ENCODE assay signal across 8 cellular contexts in the genomic region with DNA sequence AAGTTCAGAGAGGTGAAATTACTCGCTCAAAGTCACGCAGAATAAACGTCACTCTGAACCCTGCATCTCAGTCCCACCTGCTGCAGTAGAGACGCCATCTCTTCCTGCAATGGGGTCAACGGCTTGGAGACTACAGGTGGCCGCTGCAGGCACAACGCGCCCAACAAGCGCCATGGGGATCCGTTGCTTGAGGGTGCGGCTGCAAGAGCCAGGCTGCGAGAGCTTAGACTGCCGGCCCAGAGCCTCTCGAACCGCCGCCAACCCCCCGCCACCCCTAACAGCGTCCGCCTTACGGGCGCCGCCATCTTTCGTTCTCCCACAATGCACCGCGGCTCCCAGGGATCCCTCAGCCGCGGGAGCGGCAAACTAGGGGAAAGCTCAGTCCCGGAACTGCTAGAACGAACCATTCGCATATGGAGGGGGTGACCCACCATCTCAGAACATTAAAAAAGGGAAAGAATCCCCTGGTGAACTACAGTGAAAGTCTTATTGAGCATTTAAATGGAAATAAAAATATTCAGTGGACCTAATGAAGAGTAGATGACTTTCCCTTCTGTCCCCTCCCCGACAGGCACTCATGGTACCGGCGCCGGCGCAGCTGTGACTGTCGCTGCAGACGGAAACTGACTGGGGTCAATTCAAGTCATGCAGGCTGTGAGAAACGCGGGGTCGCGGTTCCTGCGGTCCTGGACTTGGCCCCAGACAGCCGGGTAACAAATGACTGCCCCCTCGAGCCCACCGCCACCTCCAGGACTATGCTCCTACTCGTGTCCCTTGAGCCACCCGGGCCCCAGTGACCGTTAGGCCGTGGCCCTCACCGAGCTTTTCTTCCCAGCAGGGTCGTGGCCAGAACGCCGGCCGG. TPM values are rescaled to one million over a fixed set of nuclear protein-coding genes. Genes with fewer than 3 reads are reported as not detected.
A peak's percentile ranks its signal among the peaks of the same experiment; 100 is the strongest.
DNase-seq lines count a peak whose midpoint lies in the region; ATAC-seq, FAIRE-seq and TF ChIP-seq lines count a peak whose summit lies in the region.

Gene MRPL46 (minus strand): TSS at position 316 of the 862 bp plus-strand sequence. CDS start 11 bp downstream, at position 305.
Gene MRPS11 (plus strand): TSS at position 636 of the 862 bp plus-strand sequence. CDS start 10 bp downstream, at position 646.

- H3K9me3 Mint-ChIP-seq in natural killer cell treated with Interleukin-12 subunit alpha and Interleukin-12 subunit beta and Interleukin-15 and Interleukin-18, amount 100 ng/mL, for 72 hours = no peaks in the 10 kb centered on the region

- H3K36me3 Mint-ChIP-seq in natural killer cell treated with Interleukin-12 subunit alpha and Interleukin-12 subunit beta and Interleukin-15 and Interleukin-18, amount 100 ng/mL, for 72 hours = peaks cover 33% of the 10 kb centered on the region

- TF ChIP-seq POLR2A in H54 (IDR thresholded peaks at IDR 0.05; ENCODE audit: low read depth, low read length) (peak; percentile 80), Raji (IDR thresholded peaks at IDR 0.05; ENCODE audit: insufficient read depth, low read depth, low read length) (peak; percentile 78)

- H3K4me3 Mint-ChIP-seq in natural killer cell treated with Interleukin-12 subunit alpha and Interleukin-12 subunit beta and Interleukin-15 and Interleukin-18, amount 100 ng/mL, for 72 hours = no peak within 1 kb of the TSS

- peaks cover 26 to 37% of the 10 kb centered on the region in 2 donors for H3K4me1 Mint-ChIP-seq in natural killer cell treated with Interleukin-12 subunit alpha and Interleukin-12 subunit beta and Interleukin-15 and Interleukin-18, amount 100 ng/mL, for 72 hours (ENCODE audit: low read depth in 2 of 2)

- ATAC-seq in natural killer cell treated with Interleukin-12 subunit alpha and Interleukin-12 subunit beta and Interleukin-15 and Interleukin-18, amount 100 ng/mL, for 72 hours = peak; percentile 91 to 95
- peak; percentile 92 for ATAC-seq in stimulated activated naive CD8-positive, alpha-beta T cell treated with anti-CD3 and anti-CD28 coated beads, Interleukin-15, Interleukin-2, amounts not matched to agents 100 U/mL and 50 U/mL, for 24 hours

- H3K27ac Mint-ChIP-seq in natural killer cell treated with Interleukin-12 subunit alpha and Interleukin-12 subunit beta and Interleukin-15 and Interleukin-18, amount 100 ng/mL, for 72 hours = peak within 1 kb of the TSS; percentile 92 to 93

- peak; percentile 94 for DNase-seq in ELF-1 (ENCODE audit: low read depth, low spot score)
- peak; percentile 61 for DNase-seq in H54 (ENCODE audit: insufficient read length, low spot score)
- DNase-seq in LoVo (ENCODE audit: low spot score) = peak; percentile 94
- DNase-seq in activated T-helper 9 cell treated with anti-CD3 and anti-CD28 coated beads, Interleukin-2, amount 50 U/mL, for 16 hours (ENCODE audit: low read depth) = peak; percentile 82
- peak; percentile 88 for DNase-seq in fibroblast of pulmonary artery (ENCODE audit: low read depth)
- peak; percentile 90 for DNase-seq in natural killer cell treated with Interleukin-12 subunit alpha and Interleukin-12 subunit beta and Interleukin-15 and Interleukin-18, amount 100 ng/mL, for 72 hours (ENCODE audit: low spot score)
- DNase-seq in stimulated activated naive CD8-positive, alpha-beta T cell treated with anti-CD3 and anti-CD28 coated beads, Interleukin-15, Interleukin-2, amounts not matched to agents 100 U/mL and 50 U/mL, for 24 hours = peak; percentile 93

- peak within 1 kb of the TSS; percentile 83 for H3K4me3 ChIP-seq in fibroblast of pulmonary artery (replicated peaks; ENCODE audit: low read depth, low read length)

- H3K27me3 Mint-ChIP-seq in natural killer cell treated with Interleukin-12 subunit alpha and Interleukin-12 subunit beta and Interleukin-15 and Interleukin-18, amount 100 ng/mL, for 72 hours = no peaks in the 10 kb centered on the region

- TF ChIP-seq CTCF in fibroblast of pulmonary artery (IDR thresholded peaks at IDR 0.05; ENCODE audit: low read length, missing control alignments) = no peak

- no peak for FAIRE-seq in H54 (lab: Jason Lieb, UNC)

RNA-seq across cellular contexts. Expression of gene MRPL46, which starts in this region (rescaled TPM):
- 10 to 100 TPM; 32.0 to 40.4 TPM for total RNA-seq in natural killer cell treated with Interleukin-12 subunit alpha and Interleukin-12 subunit beta and Interleukin-15 and Interleukin-18, amount 100 ng/mL, for 72 hours

RNA-seq across cellular contexts. Expression of gene MRPS11, which starts in this region (rescaled TPM):
- 10 to 100 TPM; 58.1 to 69.0 TPM for total RNA-seq in natural killer cell treated with Interleukin-12 subunit alpha and Interleukin-12 subunit beta and Interleukin-15 and Interleukin-18, amount 100 ng/mL, for 72 hours

Comparison
In these comparisons a context has a peak if more than half of its experiments do, and no peak if none do; other contexts are left out.
1. Peak in every context shown above with its lines: DNase-seq, ATAC-seq and H3K4me3 ChIP-seq.